ENCODE assay signal across 1 cellular context in the genomic region with DNA sequence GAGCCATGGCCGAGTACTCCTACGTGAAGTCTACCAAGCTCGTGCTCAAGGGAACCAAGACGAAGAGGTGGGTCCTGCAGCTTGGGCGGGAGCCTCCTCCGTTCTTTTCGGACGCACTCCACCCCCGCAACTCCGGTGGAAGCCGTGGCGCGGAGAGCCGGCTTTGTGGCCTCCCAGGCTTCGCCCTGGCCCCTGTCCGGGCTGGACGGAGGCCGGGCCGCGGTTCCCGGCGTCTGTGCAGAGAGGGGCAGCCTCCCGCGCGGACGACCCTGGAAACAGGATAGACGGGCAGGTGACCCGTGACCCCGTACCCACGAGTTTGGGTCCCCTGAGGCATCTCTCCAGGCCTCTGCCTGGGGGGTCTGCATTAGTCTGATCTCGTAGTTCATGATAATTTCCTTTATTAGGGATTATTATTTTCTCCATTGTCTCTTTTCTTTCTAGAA.
TF ChIP-seq lines count a peak whose summit lies in the region.

No MANE protein-coding gene starts in this region.

TF ChIP-seq in GM12878, 131 proteins besides CTCF, POLR2A, EP300 and RAD21 (continued from another document):
- TF ChIP-seq, protein P1, sequence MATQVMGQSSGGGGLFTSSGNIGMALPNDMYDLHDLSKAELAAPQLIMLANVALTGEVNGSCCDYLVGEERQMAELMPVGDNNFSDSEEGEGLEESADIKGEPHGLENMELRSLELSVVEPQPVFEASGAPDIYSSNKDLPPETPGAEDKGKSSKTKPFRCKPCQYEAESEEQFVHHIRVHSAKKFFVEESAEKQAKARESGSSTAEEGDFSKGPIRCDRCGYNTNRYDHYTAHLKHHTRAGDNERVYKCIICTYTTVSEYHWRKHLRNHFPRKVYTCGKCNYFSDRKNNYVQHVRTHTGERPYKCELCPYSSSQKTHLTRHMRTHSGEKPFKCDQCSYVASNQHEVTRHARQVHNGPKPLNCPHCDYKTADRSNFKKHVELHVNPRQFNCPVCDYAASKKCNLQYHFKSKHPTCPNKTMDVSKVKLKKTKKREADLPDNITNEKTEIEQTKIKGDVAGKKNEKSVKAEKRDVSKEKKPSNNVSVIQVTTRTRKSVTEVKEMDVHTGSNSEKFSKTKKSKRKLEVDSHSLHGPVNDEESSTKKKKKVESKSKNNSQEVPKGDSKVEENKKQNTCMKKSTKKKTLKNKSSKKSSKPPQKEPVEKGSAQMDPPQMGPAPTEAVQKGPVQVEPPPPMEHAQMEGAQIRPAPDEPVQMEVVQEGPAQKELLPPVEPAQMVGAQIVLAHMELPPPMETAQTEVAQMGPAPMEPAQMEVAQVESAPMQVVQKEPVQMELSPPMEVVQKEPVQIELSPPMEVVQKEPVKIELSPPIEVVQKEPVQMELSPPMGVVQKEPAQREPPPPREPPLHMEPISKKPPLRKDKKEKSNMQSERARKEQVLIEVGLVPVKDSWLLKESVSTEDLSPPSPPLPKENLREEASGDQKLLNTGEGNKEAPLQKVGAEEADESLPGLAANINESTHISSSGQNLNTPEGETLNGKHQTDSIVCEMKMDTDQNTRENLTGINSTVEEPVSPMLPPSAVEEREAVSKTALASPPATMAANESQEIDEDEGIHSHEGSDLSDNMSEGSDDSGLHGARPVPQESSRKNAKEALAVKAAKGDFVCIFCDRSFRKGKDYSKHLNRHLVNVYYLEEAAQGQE (IDR thresholded peaks at IDR 0.05; ENCODE audit: low read depth, low read length) = no peak
- no peak for TF ChIP-seq HDAC2 (IDR thresholded peaks at IDR 0.05)
- TF ChIP-seq, protein P2, sequence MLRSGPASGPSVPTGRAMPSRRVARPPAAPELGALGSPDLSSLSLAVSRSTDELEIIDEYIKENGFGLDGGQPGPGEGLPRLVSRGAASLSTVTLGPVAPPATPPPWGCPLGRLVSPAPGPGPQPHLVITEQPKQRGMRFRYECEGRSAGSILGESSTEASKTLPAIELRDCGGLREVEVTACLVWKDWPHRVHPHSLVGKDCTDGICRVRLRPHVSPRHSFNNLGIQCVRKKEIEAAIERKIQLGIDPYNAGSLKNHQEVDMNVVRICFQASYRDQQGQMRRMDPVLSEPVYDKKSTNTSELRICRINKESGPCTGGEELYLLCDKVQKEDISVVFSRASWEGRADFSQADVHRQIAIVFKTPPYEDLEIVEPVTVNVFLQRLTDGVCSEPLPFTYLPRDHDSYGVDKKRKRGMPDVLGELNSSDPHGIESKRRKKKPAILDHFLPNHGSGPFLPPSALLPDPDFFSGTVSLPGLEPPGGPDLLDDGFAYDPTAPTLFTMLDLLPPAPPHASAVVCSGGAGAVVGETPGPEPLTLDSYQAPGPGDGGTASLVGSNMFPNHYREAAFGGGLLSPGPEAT (IDR thresholded peaks at IDR 0.05; ENCODE audit: low read depth) = 0 out of 2 replicates have a peak, but pooled peaks have one; percentile 29
- TF ChIP-seq, protein P3, sequence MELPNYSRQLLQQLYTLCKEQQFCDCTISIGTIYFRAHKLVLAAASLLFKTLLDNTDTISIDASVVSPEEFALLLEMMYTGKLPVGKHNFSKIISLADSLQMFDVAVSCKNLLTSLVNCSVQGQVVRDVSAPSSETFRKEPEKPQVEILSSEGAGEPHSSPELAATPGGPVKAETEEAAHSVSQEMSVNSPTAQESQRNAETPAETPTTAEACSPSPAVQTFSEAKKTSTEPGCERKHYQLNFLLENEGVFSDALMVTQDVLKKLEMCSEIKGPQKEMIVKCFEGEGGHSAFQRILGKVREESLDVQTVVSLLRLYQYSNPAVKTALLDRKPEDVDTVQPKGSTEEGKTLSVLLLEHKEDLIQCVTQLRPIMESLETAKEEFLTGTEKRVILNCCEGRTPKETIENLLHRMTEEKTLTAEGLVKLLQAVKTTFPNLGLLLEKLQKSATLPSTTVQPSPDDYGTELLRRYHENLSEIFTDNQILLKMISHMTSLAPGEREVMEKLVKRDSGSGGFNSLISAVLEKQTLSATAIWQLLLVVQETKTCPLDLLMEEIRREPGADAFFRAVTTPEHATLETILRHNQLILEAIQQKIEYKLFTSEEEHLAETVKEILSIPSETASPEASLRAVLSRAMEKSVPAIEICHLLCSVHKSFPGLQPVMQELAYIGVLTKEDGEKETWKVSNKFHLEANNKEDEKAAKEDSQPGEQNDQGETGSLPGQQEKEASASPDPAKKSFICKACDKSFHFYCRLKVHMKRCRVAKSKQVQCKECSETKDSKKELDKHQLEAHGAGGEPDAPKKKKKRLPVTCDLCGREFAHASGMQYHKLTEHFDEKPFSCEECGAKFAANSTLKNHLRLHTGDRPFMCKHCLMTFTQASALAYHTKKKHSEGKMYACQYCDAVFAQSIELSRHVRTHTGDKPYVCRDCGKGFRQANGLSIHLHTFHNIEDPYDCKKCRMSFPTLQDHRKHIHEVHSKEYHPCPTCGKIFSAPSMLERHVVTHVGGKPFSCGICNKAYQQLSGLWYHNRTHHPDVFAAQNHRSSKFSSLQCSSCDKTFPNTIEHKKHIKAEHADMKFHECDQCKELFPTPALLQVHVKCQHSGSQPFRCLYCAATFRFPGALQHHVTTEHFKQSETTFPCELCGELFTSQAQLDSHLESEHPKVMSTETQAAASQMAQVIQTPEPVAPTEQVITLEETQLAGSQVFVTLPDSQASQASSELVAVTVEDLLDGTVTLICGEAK (IDR thresholded peaks at IDR 0.05; ENCODE audit: borderline replicate concordance) = 0 out of 2 replicates have a peak, but pooled peaks have one; percentile 2
- TF ChIP-seq, protein P4, sequence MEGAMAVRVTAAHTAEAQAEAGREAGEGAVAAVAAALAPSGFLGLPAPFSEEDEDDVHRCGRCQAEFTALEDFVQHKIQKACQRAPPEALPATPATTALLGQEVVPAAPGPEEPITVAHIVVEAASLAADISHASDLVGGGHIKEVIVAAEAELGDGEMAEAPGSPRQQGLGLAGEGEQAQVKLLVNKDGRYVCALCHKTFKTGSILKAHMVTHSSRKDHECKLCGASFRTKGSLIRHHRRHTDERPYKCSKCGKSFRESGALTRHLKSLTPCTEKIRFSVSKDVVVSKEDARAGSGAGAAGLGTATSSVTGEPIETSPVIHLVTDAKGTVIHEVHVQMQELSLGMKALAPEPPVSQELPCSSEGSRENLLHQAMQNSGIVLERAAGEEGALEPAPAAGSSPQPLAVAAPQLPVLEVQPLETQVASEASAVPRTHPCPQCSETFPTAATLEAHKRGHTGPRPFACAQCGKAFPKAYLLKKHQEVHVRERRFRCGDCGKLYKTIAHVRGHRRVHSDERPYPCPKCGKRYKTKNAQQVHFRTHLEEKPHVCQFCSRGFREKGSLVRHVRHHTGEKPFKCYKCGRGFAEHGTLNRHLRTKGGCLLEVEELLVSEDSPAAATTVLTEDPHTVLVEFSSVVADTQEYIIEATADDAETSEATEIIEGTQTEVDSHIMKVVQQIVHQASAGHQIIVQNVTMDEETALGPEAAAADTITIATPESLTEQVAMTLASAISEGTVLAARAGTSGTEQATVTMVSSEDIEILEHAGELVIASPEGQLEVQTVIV (IDR thresholded peaks at IDR 0.05; ENCODE audit: borderline replicate concordance, partially characterized antibody) = no peak
- peak; percentile 78 for TF ChIP-seq NR2F1 (conservative IDR thresholded peaks at IDR 0.05)
- TF ChIP-seq, protein P5, sequence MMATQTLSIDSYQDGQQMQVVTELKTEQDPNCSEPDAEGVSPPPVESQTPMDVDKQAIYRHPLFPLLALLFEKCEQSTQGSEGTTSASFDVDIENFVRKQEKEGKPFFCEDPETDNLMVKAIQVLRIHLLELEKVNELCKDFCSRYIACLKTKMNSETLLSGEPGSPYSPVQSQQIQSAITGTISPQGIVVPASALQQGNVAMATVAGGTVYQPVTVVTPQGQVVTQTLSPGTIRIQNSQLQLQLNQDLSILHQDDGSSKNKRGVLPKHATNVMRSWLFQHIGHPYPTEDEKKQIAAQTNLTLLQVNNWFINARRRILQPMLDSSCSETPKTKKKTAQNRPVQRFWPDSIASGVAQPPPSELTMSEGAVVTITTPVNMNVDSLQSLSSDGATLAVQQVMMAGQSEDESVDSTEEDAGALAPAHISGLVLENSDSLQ (IDR thresholded peaks at IDR 0.05) = 0 out of 2 replicates have a peak, but pooled peaks have one; percentile 2
- TF ChIP-seq CBFB (IDR thresholded peaks at IDR 0.05; ENCODE audit: low read depth) = peak; percentile 4; the same call in 1 of the 2 replicates
- peak in 1 of 2 experiments; percentile 83; a peak in 2 of 3 replicates for TF ChIP-seq EGR1 (IDR thresholded peaks at IDR 0.05; ENCODE audit: borderline replicate concordance in 1 of 2, low read depth in 2 of 2, low read length in 2 of 2)
TF ChIP-seq in GM12878: peak in this region for 6.
